ENCODE assay signal across 1 cellular context in genomic region chr6:13574571-13575376, GRCh38.
A peak's percentile ranks its signal among the peaks of the same experiment; 100 is the strongest.
TF ChIP-seq lines count a peak whose summit lies in the region.

Gene SIRT5, plus strand, starts transcription at chr6:13574601. Its CDS starts 9,510 bp downstream, at chr6:13584111.

TF ChIP-seq in HepG2, 621 proteins besides CTCF, POLR2A, EP300 and RAD21 (continued from another document and continues in another):
- TF ChIP-seq ZNF512B (CRISPR knock-in tag; IDR thresholded peaks at IDR 0.05; ENCODE audit: borderline replicate concordance), result peak; percentile 97
- peak; percentile 92 for TF ChIP-seq HNF1B (CRISPR knock-in tag; IDR thresholded peaks at IDR 0.05)
- TF ChIP-seq HOXD1 (CRISPR knock-in tag; IDR thresholded peaks at IDR 0.05), result peak; percentile 75
- TF ChIP-seq ZNF646 (CRISPR knock-in tag; IDR thresholded peaks at IDR 0.05), result 0 out of 2 replicates have a peak, but pooled peaks have one; percentile 39
- peak; percentile 17 to 87; a peak in 2 of 4 replicates for TF ChIP-seq NR2F1 (CRISPR knock-in tag; IDR thresholded peaks at IDR 0.05)
- TF ChIP-seq XRCC5 (optimal IDR thresholded peaks at IDR 0.05; ENCODE audit: low read length), result peak; percentile 71
- TF ChIP-seq JUN (CRISPR knock-in tag; IDR thresholded peaks at IDR 0.05), result peak; percentile 62; the same call in 1 of the 2 replicates
- peak; percentile 55; the same call in 1 of the 2 replicates for TF ChIP-seq ZSCAN20 (CRISPR knock-in tag; IDR thresholded peaks at IDR 0.05; ENCODE audit: borderline replicate concordance)
- TF ChIP-seq DR1 (CRISPR knock-in tag; IDR thresholded peaks at IDR 0.05), result peak; percentile 61
- TF ChIP-seq ZFP36L2 (CRISPR knock-in tag; IDR thresholded peaks at IDR 0.05), result no peak; the same call in 1 of the 2 replicates
- peak; percentile 65 for TF ChIP-seq ARNTL (CRISPR knock-in tag; IDR thresholded peaks at IDR 0.05)
- TF ChIP-seq ZNF205 (CRISPR knock-in tag; IDR thresholded peaks at IDR 0.05), result peak; percentile 59; the same call in 1 of the 2 replicates
- no peak for TF ChIP-seq ZNF326 (CRISPR knock-in tag; IDR thresholded peaks at IDR 0.05; ENCODE audit: borderline replicate concordance)
- TF ChIP-seq RARG (CRISPR knock-in tag; IDR thresholded peaks at IDR 0.05; ENCODE audit: low read depth), result no peak
- TF ChIP-seq MIER2 (CRISPR knock-in tag; IDR thresholded peaks at IDR 0.05), result 0 out of 2 replicates have a peak, but pooled peaks have one; percentile 24
- peak; percentile 87; the same call in 1 of the 2 replicates for TF ChIP-seq ZNF878 (CRISPR knock-in tag; IDR thresholded peaks at IDR 0.05)
- no peak for TF ChIP-seq SNRNP70 (IDR thresholded peaks at IDR 0.05; ENCODE audit: low read depth, low read length)
- peak; percentile 77 for TF ChIP-seq IKZF5 (CRISPR knock-in tag; IDR thresholded peaks at IDR 0.05)
- peak; percentile 89 for TF ChIP-seq CBX1 (IDR thresholded peaks at IDR 0.05; ENCODE audit: low read depth)
- TF ChIP-seq SP140L (CRISPR knock-in tag; IDR thresholded peaks at IDR 0.05; ENCODE audit: borderline replicate concordance), result peak; percentile 25; the same call in 1 of the 2 replicates
- TF ChIP-seq DNMT1 (CRISPR knock-in tag; IDR thresholded peaks at IDR 0.05), result peak; percentile 88
- TF ChIP-seq RFXANK (CRISPR knock-in tag; IDR thresholded peaks at IDR 0.05), result peak; percentile 67; the same call in 1 of the 2 replicates
- no peak for TF ChIP-seq PLSCR1 (CRISPR knock-in tag; IDR thresholded peaks at IDR 0.05; ENCODE audit: borderline replicate concordance)
- peak; percentile 90 to 95 for TF ChIP-seq HMGXB4 (CRISPR knock-in tag; IDR thresholded peaks at IDR 0.05; ENCODE audit: borderline replicate concordance in 1 of 2, low read depth in 1 of 2)
- no peak for TF ChIP-seq THAP8 (CRISPR knock-in tag; IDR thresholded peaks at IDR 0.05; ENCODE audit: borderline replicate concordance)
- TF ChIP-seq SOX13 (IDR thresholded peaks at IDR 0.05), result 0 out of 2 replicates have a peak, but pooled peaks have one; percentile 10
- peak in 1 of 2 experiments; percentile 72; a peak in 2 of 4 replicates for TF ChIP-seq SOX13 (CRISPR knock-in tag; conservative IDR thresholded peaks at IDR 0.05 in 1 of 2, IDR thresholded peaks at IDR 0.05 in 1 of 2)
- no peak for TF ChIP-seq JDP2 (CRISPR knock-in tag; IDR thresholded peaks at IDR 0.05; ENCODE audit: borderline replicate concordance)
- no peak for TF ChIP-seq ZNF777 (CRISPR knock-in tag; IDR thresholded peaks at IDR 0.05)
- TF ChIP-seq SALL1 (CRISPR knock-in tag; IDR thresholded peaks at IDR 0.05), result peak; percentile 94
- peak; percentile 32 for TF ChIP-seq ATF7-NPFF (CRISPR knock-in tag; IDR thresholded peaks at IDR 0.05; ENCODE audit: low read depth)
- TF ChIP-seq IRF9 (CRISPR knock-in tag; IDR thresholded peaks at IDR 0.05; ENCODE audit: borderline replicate concordance), result peak; percentile 80; the same call in 1 of the 2 replicates
- TF ChIP-seq XBP1 (CRISPR knock-in tag; IDR thresholded peaks at IDR 0.05), result no peak
- TF ChIP-seq HOXA9 (CRISPR knock-in tag; IDR thresholded peaks at IDR 0.05; ENCODE audit: borderline replicate concordance), result peak; percentile 37; the same call in 1 of the 2 replicates
- no peak; the same call in 1 of the 2 replicates for TF ChIP-seq EED (CRISPR knock-in tag; IDR thresholded peaks at IDR 0.05)
- TF ChIP-seq MAF1 (CRISPR knock-in tag; IDR thresholded peaks at IDR 0.05; ENCODE audit: borderline replicate concordance), result peak; percentile 26; the same call in 1 of the 2 replicates
- no peak for TF ChIP-seq IRF1 (CRISPR knock-in tag; IDR thresholded peaks at IDR 0.05; ENCODE audit: low read depth)
